Comparison of ENCODE assay signal across 1 cellular context in genomic region chr14:95490127-95490526, GRCh38.
TF ChIP-seq lines count a peak whose summit lies in the region.

No MANE protein-coding gene starts in this region.

TF ChIP-seq in H1, 55 proteins besides CTCF, POLR2A, EP300 and RAD21:
- TF ChIP-seq GABPA (IDR thresholded peaks at IDR 0.05; ENCODE audit: borderline replicate concordance, insufficient read depth, low read length) (no peak), JUND (IDR thresholded peaks at IDR 0.05; ENCODE audit: low read length) (no peak), RNF2 (IDR thresholded peaks at IDR 0.05; ENCODE audit: borderline replicate concordance, low read depth, low read length, missing control alignments, poor library complexity, severe bottlenecking) (no peak), NANOG (IDR thresholded peaks at IDR 0.05; ENCODE audit: insufficient read depth, low read depth, low read length, poor library complexity, severe bottlenecking) (no peak), SP4 (IDR thresholded peaks at IDR 0.05; ENCODE audit: low read length) (no peak), SIRT6 (IDR thresholded peaks at IDR 0.05; ENCODE audit: low read length) (no peak), CTBP2 (IDR thresholded peaks at IDR 0.05; ENCODE audit: borderline replicate concordance, insufficient read depth, insufficient read length, low read length) (no peak), CBX5 (IDR thresholded peaks at IDR 0.05; ENCODE audit: low read depth, low read length) (no peak), YY1 (IDR thresholded peaks at IDR 0.05; ENCODE audit: low read depth, low read length) (no peak), HDAC2 (IDR thresholded peaks at IDR 0.05; ENCODE audit: borderline replicate concordance in 1 of 2, low read depth in 2 of 2, low read length in 2 of 2) (no peak), HDAC6 (IDR thresholded peaks at IDR 0.05; ENCODE audit: low read depth, low read length) (no peak), ASH2L (IDR thresholded peaks at IDR 0.05; ENCODE audit: low read length) (no peak), SIX5 (IDR thresholded peaks at IDR 0.05; ENCODE audit: low read depth, low read length) (no peak), RBBP5 (IDR thresholded peaks at IDR 0.05; ENCODE audit: borderline replicate concordance, low read depth, low read length) (no peak), SUZ12 (IDR thresholded peaks at IDR 0.05; ENCODE audit: low read length) (no peak), EZH2 (IDR thresholded peaks at IDR 0.05; ENCODE audit: low read depth, low read length, severe bottlenecking) (no peak), POU5F1 (IDR thresholded peaks at IDR 0.05; ENCODE audit: low read depth, low read length) (no peak), CEBPB (IDR thresholded peaks at IDR 0.05; ENCODE audit: low read depth, low read length) (no peak)
- TF ChIP-seq, protein P1, sequence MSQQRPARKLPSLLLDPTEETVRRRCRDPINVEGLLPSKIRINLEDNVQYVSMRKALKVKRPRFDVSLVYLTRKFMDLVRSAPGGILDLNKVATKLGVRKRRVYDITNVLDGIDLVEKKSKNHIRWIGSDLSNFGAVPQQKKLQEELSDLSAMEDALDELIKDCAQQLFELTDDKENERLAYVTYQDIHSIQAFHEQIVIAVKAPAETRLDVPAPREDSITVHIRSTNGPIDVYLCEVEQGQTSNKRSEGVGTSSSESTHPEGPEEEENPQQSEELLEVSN (IDR thresholded peaks at IDR 0.05), result no peak
- TF ChIP-seq, protein P2, sequence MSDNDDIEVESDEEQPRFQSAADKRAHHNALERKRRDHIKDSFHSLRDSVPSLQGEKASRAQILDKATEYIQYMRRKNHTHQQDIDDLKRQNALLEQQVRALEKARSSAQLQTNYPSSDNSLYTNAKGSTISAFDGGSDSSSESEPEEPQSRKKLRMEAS (IDR thresholded peaks at IDR 0.05), result no peak
